Comparison of ENCODE assay signal across 11 cellular contexts in genomic region chr14:64746298-64747250, GRCh38. TPM values are rescaled to one million over a fixed set of nuclear protein-coding genes. Genes with fewer than 3 reads are reported as not detected.
DNase-seq lines count a peak whose midpoint lies in the region; ATAC-seq and TF ChIP-seq lines count a peak whose summit lies in the region.
"Had no signal": no experiment of that assay in that cellular context is flagged by ENCODE, and none has a peak within 500 bp of the region (broad histone marks: within the 10 kb centered on the region; RNA-seq: fewer than 3 reads in every experiment).

No MANE protein-coding gene starts in this region.

- H3K36me3 ChIP-seq in IMR-90 (ENCODE audit: control insufficient read depth, insufficient read depth, low read length) (peaks cover 20% of the 10 kb centered on the region; the same call in 1 of the 2 replicates), mesenchymal stem cell (ENCODE audit: control insufficient read depth in 1 of 2, insufficient read depth in 2 of 2, low read depth in 1 of 2, low read length in 2 of 2) (peaks cover 0 to 71% of the 10 kb centered on the region in 2 experiments), thyroid gland (peaks cover 23 to 29% of the 10 kb centered on the region in 2 donors), MG63 (peaks cover 9% of the 10 kb centered on the region; the same call in 1 of the 2 replicates), hepatocyte (replicated peaks; ENCODE audit: insufficient read depth, low read depth) (no peaks in the 10 kb centered on the region)

- peak; percentile 67 for ATAC-seq in IMR-90 (ENCODE audit: low read depth)

- peak; percentile 13 for DNase-seq in IMR-90
- DNase-seq in coronary artery (ENCODE audit: low spot score), result no peak
- no peak for DNase-seq in mesenchymal stem cell
- DNase-seq in thyroid gland, result peak; percentile 72 to 83
- DNase-seq in MG63, result no peak
- no peak for DNase-seq in NCI-H510A treated with DMSO at 0.1 percent for 48 hours (lab: John Stamatoyannopoulos, UW)
- DNase-seq in hepatocyte (ENCODE audit: low spot score), result no peak
- no peak for DNase-seq in erythroblast (lab: John Stamatoyannopoulos, UW)
- DNase-seq: naive B cell; NCI-H2029; stimulated activated CD4-positive, alpha-beta T cell treated with anti-CD3 and anti-CD28 coated beads, Interleukin-15, amount 100 ng/mL, for 24 hours had no signal

- no peak overlapping the region; the same call in 1 of the 2 replicates for H3K23ac ChIP-seq in IMR-90 (ENCODE audit: low read depth, low read length)
- no peak overlapping the region for H3K23ac ChIP-seq in mesenchymal stem cell (ENCODE audit: low read length in 2 of 2)

- H3K79me1 ChIP-seq in IMR-90 (ENCODE audit: low read depth in 1 of 2, low read length in 2 of 2) (no peaks in the 10 kb centered on the region), mesenchymal stem cell (replicated peaks; ENCODE audit: low read length, poor library complexity, severe bottlenecking) (peaks cover 48% of the 10 kb centered on the region)

- H2AK5ac ChIP-seq in IMR-90 (ENCODE audit: low read depth, low read length) (peak overlapping the region; percentile 80; the same call in 1 of the 2 replicates), mesenchymal stem cell (ENCODE audit: low read length, severe bottlenecking) (peak overlapping the region; percentile 59)

- H3K9me3 ChIP-seq in IMR-90 (ENCODE audit: control insufficient read depth, insufficient read depth, low read length) (peaks cover 2% of the 10 kb centered on the region; the same call in 1 of the 2 replicates), mesenchymal stem cell (ENCODE audit: control insufficient read depth, low read length) (no peaks in the 10 kb centered on the region), thyroid gland (no peaks in the 10 kb centered on the region), MG63 (no peaks in the 10 kb centered on the region), hepatocyte (ENCODE audit: low read depth) (no peaks in the 10 kb centered on the region)

- intact Hi-C loops in IMR-90 (cut with micrococcal nuclease) (no loop called here), thyroid gland (cut with DNase I) (no loop called here)

- H2BK5ac ChIP-seq in IMR-90 (ENCODE audit: low read depth, low read length, poor library complexity, severe bottlenecking) (no peak overlapping the region), mesenchymal stem cell (ENCODE audit: low read depth, low read length, poor library complexity, severe bottlenecking) (peak overlapping the region; percentile 58)

- no peak for TF ChIP-seq RAD21 in IMR-90 (IDR thresholded peaks at IDR 0.05; ENCODE audit: low read length)

- no peak overlapping the region for H3K4me3 ChIP-seq in IMR-90 (ENCODE audit: insufficient read depth, low read depth, low read length)
- H3K4me3 ChIP-seq in coronary artery, result no peak overlapping the region
- no peak overlapping the region for H3K4me3 ChIP-seq in mesenchymal stem cell (ENCODE audit: insufficient read depth in 1 of 2, low read depth in 1 of 2, low read length in 2 of 2)
- no peak overlapping the region for H3K4me3 ChIP-seq in thyroid gland (replicated peaks in 1 of 3)
- no peak overlapping the region for H3K4me3 ChIP-seq in MG63
- no peak overlapping the region for H3K4me3 ChIP-seq in hepatocyte

- H4K91ac ChIP-seq in IMR-90 (ENCODE audit: insufficient read depth, low read depth, low read length), result peak overlapping the region; percentile 20; the same call in 1 of the 2 replicates
- H4K91ac ChIP-seq in mesenchymal stem cell (ENCODE audit: low read length), result no peak overlapping the region

- H4K20me1 ChIP-seq in IMR-90 (ENCODE audit: insufficient read depth, low read length) (no peaks in the 10 kb centered on the region), hepatocyte (ENCODE audit: insufficient read depth, poor library complexity, severe bottlenecking) (no peaks in the 10 kb centered on the region)

- H2BK12ac ChIP-seq in mesenchymal stem cell (ENCODE audit: low read length in 2 of 2), result no peak overlapping the region

- H3K9me2 ChIP-seq in hepatocyte (replicated peaks; ENCODE audit: insufficient read depth), result no peaks in the 10 kb centered on the region

- H2BK20ac ChIP-seq in IMR-90 (ENCODE audit: low read depth, low read length), result no peak overlapping the region; the same call in 1 of the 2 replicates

- in situ Hi-C loops in IMR-90 (cut with MboI; ENCODE audit: low sequenced_read_pairs), result no loop called here

- TF ChIP-seq CTCF in IMR-90 (conservative IDR thresholded peaks at IDR 0.05; ENCODE audit: low read depth, low read length) (no peak), coronary artery (IDR thresholded peaks at IDR 0.05) (no peak), thyroid gland (IDR thresholded peaks at IDR 0.05) (no peak), hepatocyte (IDR thresholded peaks at IDR 0.05; ENCODE audit: poor library complexity) (no peak)

- no peak overlapping the region for H3K18ac ChIP-seq in IMR-90 (ENCODE audit: low read depth, low read length)
- H3K18ac ChIP-seq in mesenchymal stem cell (ENCODE audit: low read depth in 1 of 2, low read length in 2 of 2), result no peak overlapping the region

- H3K4me1 ChIP-seq in IMR-90 (ENCODE audit: control insufficient read depth, insufficient read depth, low read length) (peaks cover 14% of the 10 kb centered on the region), mesenchymal stem cell (ENCODE audit: control insufficient read depth, insufficient read depth, low read depth, low read length) (peaks cover 20% of the 10 kb centered on the region), thyroid gland (peaks cover 35 to 38% of the 10 kb centered on the region in 2 donors), hepatocyte (ENCODE audit: insufficient read depth) (peaks cover 3% of the 10 kb centered on the region)

- WGBS in IMR-90 (ENCODE audit: extremely low coverage in 2 of 2, insufficient read length in 1 of 2), 2 experiments, result 80% methylated on average over 3 of the region's 12 CpGs; no CpG with 5 or more reads in 1 of the 2 experiments
- WGBS in mesenchymal stem cell, result 84% methylated on average over 8 of the region's 12 CpGs
- WGBS in thyroid gland, 2 donors, result 40 to 44% methylated on average over 10 to 12 of the region's 12 CpGs
- 89% methylated on average over 10 of the region's 12 CpGs for WGBS in hepatocyte (ENCODE audit: low lambda C conversion rate, missing lambda C conversion rate)

- H2BK120ac ChIP-seq in IMR-90 (ENCODE audit: low read depth, low read length) (peak overlapping the region; percentile 66; the same call in 1 of the 2 replicates), mesenchymal stem cell (ENCODE audit: low read depth, low read length) (no peak overlapping the region)

- H3K79me2 ChIP-seq in hepatocyte, result no peaks in the 10 kb centered on the region

- H4K8ac ChIP-seq in IMR-90 (ENCODE audit: low read depth in 2 of 2, low read length in 2 of 2), result peak overlapping the region in 1 of 2 experiments; percentile 22; a peak in 1 of 4 replicates
- no peak overlapping the region for H4K8ac ChIP-seq in mesenchymal stem cell (ENCODE audit: low read length)

- H3K9me1 ChIP-seq in IMR-90 (ENCODE audit: insufficient read depth, low read length), result peaks cover 4% of the 10 kb centered on the region; the same call in 1 of the 2 replicates

- H3K56ac ChIP-seq in IMR-90 (ENCODE audit: extremely low read depth, insufficient read depth, low read length), result no peak overlapping the region

- CTCF ChIA-PET in IMR-90 (lab: Yijun Ruan, JAX), result interaction anchor here (0.6 kb wide), 1 partner anchor 186 kb away, joined by 4 read pairs; no protein-coding TSS in a partner anchor

- H2BK15ac ChIP-seq in IMR-90 (ENCODE audit: low read depth, low read length) (no peak overlapping the region), mesenchymal stem cell (ENCODE audit: low read depth, poor library complexity, severe bottlenecking) (no peak overlapping the region)

- no peak for TF ChIP-seq POLR2A in IMR-90 (IDR thresholded peaks at IDR 0.05; ENCODE audit: low read depth, low read length)
- no peak for TF ChIP-seq POLR2A in thyroid gland (IDR thresholded peaks at IDR 0.05)
- no peak for TF ChIP-seq POLR2A in erythroblast (IDR thresholded peaks at IDR 0.05; ENCODE audit: low read length)

- H3K9ac ChIP-seq in IMR-90 (ENCODE audit: low read depth, low read length) (no peak overlapping the region), mesenchymal stem cell (ENCODE audit: low read length) (no peak overlapping the region)

- peak overlapping the region; percentile 61 for H2AFZ ChIP-seq in IMR-90 (replicated peaks; ENCODE audit: low read length, poor library complexity)
- H2AFZ ChIP-seq in mesenchymal stem cell (ENCODE audit: low read depth, low read length), result no peak overlapping the region
- H2AFZ ChIP-seq in hepatocyte, result no peak overlapping the region

- BruUV-seq in IMR-90 (replicated peaks; lab: Mats Ljungman, UMichigan), result no TSS peak

- no peak overlapping the region; the same call in 1 of the 2 replicates for H4K5ac ChIP-seq in IMR-90 (ENCODE audit: low read depth, low read length)

- no peak overlapping the region for H3K27ac ChIP-seq in IMR-90 (ENCODE audit: insufficient read depth, low read length)
- peak overlapping the region; percentile 62 to 91 for H3K27ac ChIP-seq in coronary artery
- H3K27ac ChIP-seq in mesenchymal stem cell (ENCODE audit: low read length, poor library complexity, severe bottlenecking), result peak overlapping the region; percentile 87
- peak overlapping the region; percentile 54 to 87 (median 70) for H3K27ac ChIP-seq in thyroid gland
- H3K27ac ChIP-seq in hepatocyte, result no peak overlapping the region

- peak overlapping the region; percentile 6; the same call in 1 of the 2 replicates for H3K4ac ChIP-seq in IMR-90 (ENCODE audit: low read depth, low read length)
- no peak overlapping the region for H3K4ac ChIP-seq in mesenchymal stem cell (ENCODE audit: low read depth in 1 of 2, low read length in 2 of 2)

- POLR2A ChIA-PET in IMR-90 (lab: Charles Lee; ENCODE audit: unreplicated experiment), result no interaction called here

- no peaks in the 10 kb centered on the region for H3K27me3 ChIP-seq in IMR-90 (ENCODE audit: control insufficient read depth, insufficient read depth, low read length)
- peaks cover 0 to 21% of the 10 kb centered on the region in 2 experiments for H3K27me3 ChIP-seq in mesenchymal stem cell (ENCODE audit: control insufficient read depth in 1 of 2, insufficient read depth in 1 of 2, low read length in 2 of 2)
- no peaks in the 10 kb centered on the region for H3K27me3 ChIP-seq in thyroid gland
- H3K27me3 ChIP-seq in MG63, result no peaks in the 10 kb centered on the region
- H3K27me3 ChIP-seq in hepatocyte, result no peaks in the 10 kb centered on the region

- H3K14ac ChIP-seq in IMR-90 (replicated peaks; ENCODE audit: low read depth, low read length), result 0 out of 2 replicates have a peak overlapping the region, but pooled peaks have one; percentile 4
- no peak overlapping the region for H3K14ac ChIP-seq in mesenchymal stem cell (ENCODE audit: low read length in 2 of 2)

- H2AK9ac ChIP-seq in IMR-90 (replicated peaks; ENCODE audit: low read depth, low read length, poor library complexity), result peak overlapping the region; percentile 71

- no peak overlapping the region for H3K4me2 ChIP-seq in IMR-90 (ENCODE audit: low read depth, low read length)
- H3K4me2 ChIP-seq in mesenchymal stem cell (ENCODE audit: low read length, poor library complexity, severe bottlenecking), result no peak overlapping the region
- H3K4me2 ChIP-seq in hepatocyte, result no peak overlapping the region

- dilution Hi-C loops in IMR-90 (cut with HindIII; ENCODE audit: low sequenced_read_pairs, unreplicated experiment), result no loop called here

RNA-seq across cellular contexts. Expression of gene PLEKHG3, which starts 42.4 kb away (rescaled TPM):
- total RNA-seq in IMR-90 (2012; rRNA removed) (4.4 and 8.2 TPM in 2 replicates), thyroid gland (10 to 100 TPM; 41.0 to 83.0 (median 54.6) TPM), hepatocyte (41.8 and 54.2 TPM in 2 replicates)
- polyA plus RNA-seq in IMR-90 (2012; rRNA removed) (8.4 and 10.6 TPM in 2 replicates), hepatocyte (37.1 and 42.7 TPM in 2 replicates)
- polyA plus RNA-seq in IMR-90 (2012; cell fraction: cytosol; rRNA removed), result 3.5 and 6.2 TPM in 2 replicates
- polyA plus RNA-seq in IMR-90 (2012; cell fraction: nucleus; rRNA removed; ENCODE audit: low replicate concordance), result 28.4 and 37.6 TPM in 2 replicates
- polyA plus RNA-seq in mesenchymal stem cell (2013, experiment 1 of 2), result 14.9 TPM
- 14.3 TPM for polyA plus RNA-seq in mesenchymal stem cell (2013, experiment 2 of 2)
- total RNA-seq in MG63 (2014; rRNA removed; shearing (Covaris generic); ENCODE audit: low replicate concordance), result 20.2 and 24.1 TPM in 2 replicates

Comparison
In these comparisons a context has a peak if more than half of its experiments do, and no peak if none do; other contexts are left out.
1. DNase-seq: peak in IMR-90 (single experiment) and thyroid gland (2 of 2); none in coronary artery (single experiment), mesenchymal stem cell (single experiment), MG63 (single experiment), NCI-H510A treated with DMSO at 0.1 percent for 48 hours (single experiment), hepatocyte (single experiment) and erythroblast (0 of 2).
2. H3K27ac ChIP-seq: peak in coronary artery (2 of 2), mesenchymal stem cell (single experiment) and thyroid gland (3 of 3); none in IMR-90 (single experiment) and hepatocyte (single experiment).